17 cellular contexts compared by ENCODE assay signal in the genomic region with DNA sequence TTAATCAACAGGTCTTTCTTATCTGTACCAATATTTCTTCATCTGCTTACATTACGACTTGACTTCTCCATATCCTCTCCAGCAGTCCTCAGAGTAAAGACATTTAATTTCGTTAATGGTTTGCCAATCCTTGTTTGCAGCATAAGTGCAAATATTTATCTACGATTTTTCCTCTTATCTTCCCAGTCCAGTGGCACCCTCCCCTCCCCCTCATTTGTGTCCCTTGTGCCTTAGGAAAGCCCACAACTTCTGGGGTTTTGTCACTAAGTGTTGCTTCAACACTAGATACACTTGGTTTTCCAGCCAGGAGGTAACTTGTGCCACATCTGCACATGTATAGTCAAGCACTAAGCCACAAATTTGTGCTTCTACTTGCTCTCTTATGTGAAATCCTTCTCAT.
"Had no signal": no experiment of that assay in that cellular context is flagged by ENCODE, and none has a peak within 500 bp of the region (broad histone marks: within the 10 kb centered on the region; RNA-seq: fewer than 3 reads in every experiment).

No MANE protein-coding gene starts in this region.

- H3K4me1 ChIP-seq: esophagus squamous epithelium, gastroesophageal sphincter, sigmoid colon, uterus had no signal

- H3K36me3 ChIP-seq: esophagus squamous epithelium, gastroesophageal sphincter, sigmoid colon, uterus had no signal

- H3K4me3 ChIP-seq: coronary artery, esophagus squamous epithelium, gastroesophageal sphincter, sigmoid colon, skin epidermis, uterus had no signal

- H3K27ac ChIP-seq: coronary artery, epithelial cell of prostate, esophagus squamous epithelium, gastroesophageal sphincter, sigmoid colon, skin epidermis, uterus had no signal

- DNase-seq: effector memory CD8-positive, alpha-beta T cell; esophagus squamous epithelium; foreskin fibroblast; glutamatergic neuron; immature natural killer cell; mammary epithelial cell; natural killer cell; posterior cingulate gyrus; sigmoid colon; stimulated activated CD4-positive, alpha-beta T cell treated with anti-CD3 and anti-CD28 coated beads, Interleukin-2, amount 100 ng/mL, for 24 hours; stimulated activated CD4-positive, alpha-beta T cell treated with anti-CD3 and anti-CD28 coated beads, Interleukin-4, amount 100 ng/mL, for 4 hours; stimulated activated naive CD4-positive, alpha-beta T cell treated with Interleukin-2 at 50 U/mL for 16 hours; uterus had no signal

- ATAC-seq: effector memory CD8-positive, alpha-beta T cell; gastroesophageal sphincter; natural killer cell had no signal

- H3K9me3 ChIP-seq: esophagus squamous epithelium, gastroesophageal sphincter, sigmoid colon, uterus had no signal

- H3K27me3 ChIP-seq: esophagus squamous epithelium, gastroesophageal sphincter, sigmoid colon, uterus had no signal
